In genomic region chr10:50739618-50740350, GRCh38 we compare ENCODE assay signal across 1 cellular context.
TF ChIP-seq lines count a peak whose summit lies in the region.

Gene ASAH2B, plus strand, starts transcription at chr10:50739936. Its CDS starts 5,195 bp downstream, at chr10:50745131.

TF ChIP-seq in K562, 482 proteins besides CTCF, POLR2A, EP300 and RAD21 (continued from another document and continues in another):
- TF ChIP-seq FOXP4 (CRISPR knock-in tag; IDR thresholded peaks at IDR 0.05; ENCODE audit: borderline replicate concordance) (no peak), HDGF (IDR thresholded peaks at IDR 0.05) (no peak), ZNF696 (CRISPR knock-in tag; conservative IDR thresholded peaks at IDR 0.05) (no peak), POLR3G (IDR thresholded peaks at IDR 0.05; ENCODE audit: extremely low read depth, insufficient read length, insufficient replicate concordance) (no peak), ARID1B (IDR thresholded peaks at IDR 0.05) (peak; percentile 58), KAT7 (CRISPR knock-in tag; IDR thresholded peaks at IDR 0.05; ENCODE audit: borderline replicate concordance) (0 out of 2 replicates have a peak, but pooled peaks have one; percentile 28), MTA3 (IDR thresholded peaks at IDR 0.05; ENCODE audit: borderline replicate concordance) (0 out of 2 replicates have a peak, but pooled peaks have one; percentile 22), TCF7 (IDR thresholded peaks at IDR 0.05; ENCODE audit: borderline replicate concordance) (peak; percentile 23; the same call in 1 of the 2 replicates), ZNF561 (CRISPR knock-in tag; conservative IDR thresholded peaks at IDR 0.05) (no peak), ZNF121 (CRISPR knock-in tag; conservative IDR thresholded peaks at IDR 0.05) (no peak), GABPB1 (CRISPR knock-in tag; IDR thresholded peaks at IDR 0.05) (peak; percentile 90), DPF2 (IDR thresholded peaks at IDR 0.05) (0 out of 2 replicates have a peak, but pooled peaks have one; percentile 26), FOXO4 (CRISPR knock-in tag; IDR thresholded peaks at IDR 0.05) (no peak), TOE1 (IDR thresholded peaks at IDR 0.05; ENCODE audit: borderline replicate concordance) (peak; percentile 78), TOE1 (CRISPR knock-in tag; IDR thresholded peaks at IDR 0.05; ENCODE audit: borderline replicate concordance, low read depth) (no peak), NRF1 (conservative IDR thresholded peaks at IDR 0.05 in 1 of 2, IDR thresholded peaks at IDR 0.05 in 1 of 2) (peak; percentile 72 to 77), ETS2 (tag; IDR thresholded peaks at IDR 0.05; ENCODE audit: borderline replicate concordance, poor library complexity, severe bottlenecking) (no peak), ATF6 (CRISPR knock-in tag; IDR thresholded peaks at IDR 0.05) (peak; percentile 89; the same call in 1 of the 2 replicates), KLF13 (tag; IDR thresholded peaks at IDR 0.05; ENCODE audit: borderline replicate concordance, low read depth) (peak; percentile 50; the same call in 1 of the 2 replicates), TAF1 (IDR thresholded peaks at IDR 0.05; ENCODE audit: control insufficient read depth, extremely low read depth, insufficient read depth, low read length, severe bottlenecking) (peak; percentile 85), ZNF444 (CRISPR knock-in tag; IDR thresholded peaks at IDR 0.05) (no peak), CBFA2T3 (IDR thresholded peaks at IDR 0.05) (peak; percentile 21; the same call in 1 of the 2 replicates), ZNF143 (CRISPR knock-in tag; IDR thresholded peaks at IDR 0.05) (no peak), HDAC2 (IDR thresholded peaks at IDR 0.05) (peak; percentile 80), MYC (IDR thresholded peaks at IDR 0.05; ENCODE audit: low read depth, low read length) (peak; percentile 63; the same call in 1 of the 2 replicates), MYC (CRISPR knock-in tag; IDR thresholded peaks at IDR 0.05; ENCODE audit: borderline replicate concordance, low read depth) (0 out of 2 replicates have a peak, but pooled peaks have one; percentile 47), TRIM24 (IDR thresholded peaks at IDR 0.05) (peak in 1 of 2 experiments; percentile 90; a peak in 2 of 4 replicates), ZBED1 (IDR thresholded peaks at IDR 0.05) (peak; percentile 71; the same call in 1 of the 2 replicates), CREB3L1 (IDR thresholded peaks at IDR 0.05; ENCODE audit: borderline replicate concordance, low read depth) (peak; percentile 61; the same call in 1 of the 2 replicates), TCF3 (CRISPR knock-in tag; IDR thresholded peaks at IDR 0.05) (peak; percentile 36; the same call in 1 of the 2 replicates), ZBTB1 (CRISPR knock-in tag; IDR thresholded peaks at IDR 0.05; ENCODE audit: borderline replicate concordance, low read depth) (no peak), MEF2D (tag; conservative IDR thresholded peaks at IDR 0.05; ENCODE audit: low read depth) (no peak), CBX1 (IDR thresholded peaks at IDR 0.05; ENCODE audit: low read depth) (peak; percentile 58; the same call in 1 of the 2 replicates), GATAD2A (IDR thresholded peaks at IDR 0.05) (0 out of 2 replicates have a peak, but pooled peaks have one; percentile 33), FOSL1 (tag; conservative IDR thresholded peaks at IDR 0.05) (no peak), ZNF699 (CRISPR knock-in tag; IDR thresholded peaks at IDR 0.05; ENCODE audit: insufficient replicate concordance) (no peak), TAF9B (IDR thresholded peaks at IDR 0.05; ENCODE audit: partially characterized antibody) (peak; percentile 82), SNRNP70 (optimal IDR thresholded peaks at IDR 0.05; ENCODE audit: low read depth, low read length) (no peak), PREB (CRISPR knock-in tag; IDR thresholded peaks at IDR 0.05) (no peak), NFIX (CRISPR knock-in tag; IDR thresholded peaks at IDR 0.05; ENCODE audit: low read depth) (no peak), POU5F1 (IDR thresholded peaks at IDR 0.05; ENCODE audit: borderline replicate concordance, low read depth, low read length, partially characterized antibody) (no peak), PPARD (CRISPR knock-in tag; IDR thresholded peaks at IDR 0.05) (no peak), RNF2 (IDR thresholded peaks at IDR 0.05) (0 out of 2 replicates have a peak, but pooled peaks have one; percentile 19), FOXJ3 (CRISPR knock-in tag; IDR thresholded peaks at IDR 0.05) (no peak), ZBTB7A (IDR thresholded peaks at IDR 0.05; ENCODE audit: borderline replicate concordance, control insufficient read depth, low read depth, low read length) (0 out of 2 replicates have a peak, but pooled peaks have one; percentile 39), TBL1XR1 (IDR thresholded peaks at IDR 0.05; ENCODE audit: low read length in 2 of 2) (peak in 1 of 2 experiments; percentile 9; a peak in 1 of 4 replicates), ZNF511 (CRISPR knock-in tag; IDR thresholded peaks at IDR 0.05) (no peak)
- TF ChIP-seq, protein P1, sequence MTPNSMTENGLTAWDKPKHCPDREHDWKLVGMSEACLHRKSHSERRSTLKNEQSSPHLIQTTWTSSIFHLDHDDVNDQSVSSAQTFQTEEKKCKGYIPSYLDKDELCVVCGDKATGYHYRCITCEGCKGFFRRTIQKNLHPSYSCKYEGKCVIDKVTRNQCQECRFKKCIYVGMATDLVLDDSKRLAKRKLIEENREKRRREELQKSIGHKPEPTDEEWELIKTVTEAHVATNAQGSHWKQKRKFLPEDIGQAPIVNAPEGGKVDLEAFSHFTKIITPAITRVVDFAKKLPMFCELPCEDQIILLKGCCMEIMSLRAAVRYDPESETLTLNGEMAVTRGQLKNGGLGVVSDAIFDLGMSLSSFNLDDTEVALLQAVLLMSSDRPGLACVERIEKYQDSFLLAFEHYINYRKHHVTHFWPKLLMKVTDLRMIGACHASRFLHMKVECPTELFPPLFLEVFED (CRISPR knock-in tag; conservative IDR thresholded peaks at IDR 0.05): 0 out of 2 replicates have a peak, but pooled peaks have one; percentile 14
- TF ChIP-seq, protein P2, sequence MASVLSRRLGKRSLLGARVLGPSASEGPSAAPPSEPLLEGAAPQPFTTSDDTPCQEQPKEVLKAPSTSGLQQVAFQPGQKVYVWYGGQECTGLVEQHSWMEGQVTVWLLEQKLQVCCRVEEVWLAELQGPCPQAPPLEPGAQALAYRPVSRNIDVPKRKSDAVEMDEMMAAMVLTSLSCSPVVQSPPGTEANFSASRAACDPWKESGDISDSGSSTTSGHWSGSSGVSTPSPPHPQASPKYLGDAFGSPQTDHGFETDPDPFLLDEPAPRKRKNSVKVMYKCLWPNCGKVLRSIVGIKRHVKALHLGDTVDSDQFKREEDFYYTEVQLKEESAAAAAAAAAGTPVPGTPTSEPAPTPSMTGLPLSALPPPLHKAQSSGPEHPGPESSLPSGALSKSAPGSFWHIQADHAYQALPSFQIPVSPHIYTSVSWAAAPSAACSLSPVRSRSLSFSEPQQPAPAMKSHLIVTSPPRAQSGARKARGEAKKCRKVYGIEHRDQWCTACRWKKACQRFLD (CRISPR knock-in tag; IDR thresholded peaks at IDR 0.05): no peak; the same call in 1 of the 2 replicates
- TF ChIP-seq, protein P3, sequence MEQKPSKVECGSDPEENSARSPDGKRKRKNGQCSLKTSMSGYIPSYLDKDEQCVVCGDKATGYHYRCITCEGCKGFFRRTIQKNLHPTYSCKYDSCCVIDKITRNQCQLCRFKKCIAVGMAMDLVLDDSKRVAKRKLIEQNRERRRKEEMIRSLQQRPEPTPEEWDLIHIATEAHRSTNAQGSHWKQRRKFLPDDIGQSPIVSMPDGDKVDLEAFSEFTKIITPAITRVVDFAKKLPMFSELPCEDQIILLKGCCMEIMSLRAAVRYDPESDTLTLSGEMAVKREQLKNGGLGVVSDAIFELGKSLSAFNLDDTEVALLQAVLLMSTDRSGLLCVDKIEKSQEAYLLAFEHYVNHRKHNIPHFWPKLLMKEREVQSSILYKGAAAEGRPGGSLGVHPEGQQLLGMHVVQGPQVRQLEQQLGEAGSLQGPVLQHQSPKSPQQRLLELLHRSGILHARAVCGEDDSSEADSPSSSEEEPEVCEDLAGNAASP (IDR thresholded peaks at IDR 0.05): no peak
- TF ChIP-seq, protein P4, sequence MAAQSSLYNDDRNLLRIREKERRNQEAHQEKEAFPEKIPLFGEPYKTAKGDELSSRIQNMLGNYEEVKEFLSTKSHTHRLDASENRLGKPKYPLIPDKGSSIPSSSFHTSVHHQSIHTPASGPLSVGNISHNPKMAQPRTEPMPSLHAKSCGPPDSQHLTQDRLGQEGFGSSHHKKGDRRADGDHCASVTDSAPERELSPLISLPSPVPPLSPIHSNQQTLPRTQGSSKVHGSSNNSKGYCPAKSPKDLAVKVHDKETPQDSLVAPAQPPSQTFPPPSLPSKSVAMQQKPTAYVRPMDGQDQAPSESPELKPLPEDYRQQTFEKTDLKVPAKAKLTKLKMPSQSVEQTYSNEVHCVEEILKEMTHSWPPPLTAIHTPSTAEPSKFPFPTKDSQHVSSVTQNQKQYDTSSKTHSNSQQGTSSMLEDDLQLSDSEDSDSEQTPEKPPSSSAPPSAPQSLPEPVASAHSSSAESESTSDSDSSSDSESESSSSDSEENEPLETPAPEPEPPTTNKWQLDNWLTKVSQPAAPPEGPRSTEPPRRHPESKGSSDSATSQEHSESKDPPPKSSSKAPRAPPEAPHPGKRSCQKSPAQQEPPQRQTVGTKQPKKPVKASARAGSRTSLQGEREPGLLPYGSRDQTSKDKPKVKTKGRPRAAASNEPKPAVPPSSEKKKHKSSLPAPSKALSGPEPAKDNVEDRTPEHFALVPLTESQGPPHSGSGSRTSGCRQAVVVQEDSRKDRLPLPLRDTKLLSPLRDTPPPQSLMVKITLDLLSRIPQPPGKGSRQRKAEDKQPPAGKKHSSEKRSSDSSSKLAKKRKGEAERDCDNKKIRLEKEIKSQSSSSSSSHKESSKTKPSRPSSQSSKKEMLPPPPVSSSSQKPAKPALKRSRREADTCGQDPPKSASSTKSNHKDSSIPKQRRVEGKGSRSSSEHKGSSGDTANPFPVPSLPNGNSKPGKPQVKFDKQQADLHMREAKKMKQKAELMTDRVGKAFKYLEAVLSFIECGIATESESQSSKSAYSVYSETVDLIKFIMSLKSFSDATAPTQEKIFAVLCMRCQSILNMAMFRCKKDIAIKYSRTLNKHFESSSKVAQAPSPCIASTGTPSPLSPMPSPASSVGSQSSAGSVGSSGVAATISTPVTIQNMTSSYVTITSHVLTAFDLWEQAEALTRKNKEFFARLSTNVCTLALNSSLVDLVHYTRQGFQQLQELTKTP (IDR thresholded peaks at IDR 0.05; ENCODE audit: low read depth in 1 of 2, partially characterized antibody in 2 of 2): no peak
